In genomic region chr9:614421-614820, GRCh38 we compare ENCODE assay signal across 11 cellular contexts.
DNase-seq lines count a peak whose midpoint lies in the region; ATAC-seq and TF ChIP-seq lines count a peak whose summit lies in the region.
"Had no signal": no experiment of that assay in that cellular context is flagged by ENCODE, and none has a peak within 500 bp of the region (broad histone marks: within the 10 kb centered on the region; RNA-seq: fewer than 3 reads in every experiment).

No MANE protein-coding gene starts in this region.

- H3K4me1 ChIP-seq in Loucy (ENCODE audit: insufficient read depth, low read length, poor library complexity, severe bottlenecking) = peaks cover 49% of the 10 kb centered on the region
- H3K4me1 ChIP-seq in tibial nerve = peaks cover 0 to 36% (median 5%) of the 10 kb centered on the region in 4 donors

- H3K9me2 ChIP-seq in Loucy (replicated peaks; ENCODE audit: low read depth, low read length) = no peaks in the 10 kb centered on the region

- no peaks in the 10 kb centered on the region for H3K36me3 Mint-ChIP-seq in stimulated activated memory B cell treated with anti-CD40 and anti-IgM and Interleukin-4, amounts not matched to agents 10 μg/mL and 1 μg/mL and 100 μg/mL, for 72 hours
- H3K36me3 Mint-ChIP-seq: brain, IgD-negative memory B cell had no signal

- H2AFZ ChIP-seq in Loucy (ENCODE audit: low read length) = peak overlapping the region; percentile 88

- peaks cover 7% of the 10 kb centered on the region for H3K4me1 Mint-ChIP-seq in stimulated activated memory B cell treated with anti-CD40 and anti-IgM and Interleukin-4, amounts not matched to agents 10 μg/mL and 1 μg/mL and 100 μg/mL, for 72 hours

- H3K4me2 ChIP-seq in Loucy (ENCODE audit: low read depth, low read length, poor library complexity, severe bottlenecking) = peak overlapping the region; percentile 79

- no peaks in the 10 kb centered on the region for H3K79me2 ChIP-seq in Loucy (ENCODE audit: insufficient read depth, low read length)

- TF ChIP-seq EP300 in tibial nerve (IDR thresholded peaks at IDR 0.05) = no peak

- no peak for TF ChIP-seq POLR2A in tibial nerve (IDR thresholded peaks at IDR 0.05)

- H3K27me3 ChIP-seq in Loucy (ENCODE audit: insufficient read depth, low read length, poor library complexity, severe bottlenecking) (no peaks in the 10 kb centered on the region), tibial nerve (no peaks in the 10 kb centered on the region)

- ATAC-seq in left lobe of liver (peak; percentile 6), GM21367 (IDR thresholded peaks at IDR 0.05; ENCODE audit: unreplicated experiment) (no peak)
- ATAC-seq in stimulated activated memory B cell treated with anti-CD40 and anti-IgM and Interleukin-4, amounts not matched to agents 10 μg/mL and 1 μg/mL and 100 μg/mL, for 72 hours = no peak

- H3K9me3 Mint-ChIP-seq in stimulated activated memory B cell treated with anti-CD40 and anti-IgM and Interleukin-4, amounts not matched to agents 10 μg/mL and 1 μg/mL and 100 μg/mL, for 72 hours = no peaks in the 10 kb centered on the region
- H3K9me3 Mint-ChIP-seq: activated CD4-positive, alpha-beta memory T cell treated with anti-CD3 and anti-CD28 coated beads, Interleukin-2, amount 10 ng/mL, durations not matched to agents 7 days and 5 days; brain; IgD-negative memory B cell had no signal

- H3K9me3 ChIP-seq in Loucy (ENCODE audit: insufficient read depth, low read depth, low read length) (no peaks in the 10 kb centered on the region), tibial nerve (no peaks in the 10 kb centered on the region)

- H3F3A ChIP-seq in Loucy (ENCODE audit: low read depth) = no peaks in the 10 kb centered on the region

- no peaks in the 10 kb centered on the region for H4K20me1 ChIP-seq in Loucy (ENCODE audit: insufficient read depth, low read length, poor library complexity, severe bottlenecking)

- H3K27ac Mint-ChIP-seq in stimulated activated memory B cell treated with anti-CD40 and anti-IgM and Interleukin-4, amounts not matched to agents 10 μg/mL and 1 μg/mL and 100 μg/mL, for 72 hours = no peak overlapping the region
- H3K27ac Mint-ChIP-seq: activated CD4-positive, alpha-beta memory T cell treated with anti-CD3 and anti-CD28 coated beads, Interleukin-2, amount 10 ng/mL, durations not matched to agents 7 days and 5 days had no signal

- WGBS in tibial nerve, 2 donors = 16 to 25% methylated on average over 4 of the region's 4 CpGs

- H3K9ac ChIP-seq in Loucy (ENCODE audit: low read depth, low read length, poor library complexity, severe bottlenecking) = peak overlapping the region; percentile 73

- TF ChIP-seq CTCF in Loucy (conservative IDR thresholded peaks at IDR 0.05; ENCODE audit: low read length) = no peak
- TF ChIP-seq CTCF in cardiac fibroblast (IDR thresholded peaks at IDR 0.05; ENCODE audit: low read depth, low read length) = no peak
- no peak for TF ChIP-seq CTCF in tibial nerve (IDR thresholded peaks at IDR 0.05)

- H3K27me3 Mint-ChIP-seq in stimulated activated memory B cell treated with anti-CD40 and anti-IgM and Interleukin-4, amounts not matched to agents 10 μg/mL and 1 μg/mL and 100 μg/mL, for 72 hours = no peaks in the 10 kb centered on the region
- H3K27me3 Mint-ChIP-seq: activated CD4-positive, alpha-beta memory T cell treated with anti-CD3 and anti-CD28 coated beads, Interleukin-2, amount 10 ng/mL, durations not matched to agents 7 days and 5 days; IgD-negative memory B cell had no signal

- peak overlapping the region in 3 of 4 donors; percentile 49 to 74 (median 65) for H3K27ac ChIP-seq in tibial nerve

- H3K4me3 ChIP-seq in Loucy (ENCODE audit: low read length, poor library complexity, severe bottlenecking) (peak overlapping the region; percentile 63), cardiac fibroblast (replicated peaks in 1 of 2; ENCODE audit: low read depth in 2 of 2, low read length in 2 of 2) (no peak overlapping the region), tibial nerve (no peak overlapping the region)

- H3K36me3 ChIP-seq in Loucy (ENCODE audit: insufficient read depth, low read length) (no peaks in the 10 kb centered on the region), tibial nerve (no peaks in the 10 kb centered on the region)

- DNase-seq in cardiac fibroblast (ENCODE audit: low read depth in 2 of 2) = peak; percentile 7 to 23
- DNase-seq in left lobe of liver (ENCODE audit: low spot score) = no peak
- DNase-seq in tibial nerve (ENCODE audit: low spot score in 2 of 2) = no peak
- DNase-seq in NAMALWA (ENCODE audit: low spot score) = no peak
- no peak for DNase-seq in NCI-H345 (lab: John Stamatoyannopoulos, UW)

- H3K4me3 Mint-ChIP-seq in stimulated activated memory B cell treated with anti-CD40 and anti-IgM and Interleukin-4, amounts not matched to agents 10 μg/mL and 1 μg/mL and 100 μg/mL, for 72 hours = no peak overlapping the region
- H3K4me3 Mint-ChIP-seq: activated CD4-positive, alpha-beta memory T cell treated with anti-CD3 and anti-CD28 coated beads, Interleukin-2, amount 10 ng/mL, durations not matched to agents 7 days and 5 days; IgD-negative memory B cell had no signal

Comparison
In these comparisons a context has a peak if more than half of its experiments do, and no peak if none do; other contexts are left out.
1. DNase-seq: peak in cardiac fibroblast (2 of 2); none in left lobe of liver (single experiment), tibial nerve (0 of 2), NAMALWA (single experiment) and NCI-H345 (single experiment).